In genomic region chr16:3044708-3045107, GRCh38 we compare ENCODE assay signal across 14 cellular contexts. TPM values are rescaled to one million over a fixed set of nuclear protein-coding genes. Genes with fewer than 3 reads are reported as not detected.
A peak's percentile ranks its signal among the peaks of the same experiment; 100 is the strongest.
DNase-seq lines count a peak whose midpoint lies in the region; ATAC-seq and TF ChIP-seq lines count a peak whose summit lies in the region.
"Had no signal": no experiment of that assay in that cellular context is flagged by ENCODE, and none has a peak within 500 bp of the region (broad histone marks: within the 10 kb centered on the region; RNA-seq: fewer than 3 reads in every experiment).

No MANE protein-coding gene starts in this region.

- peaks cover 60% of the 10 kb centered on the region for H3K27me3 Mint-ChIP-seq in CD4-positive, alpha-beta T cell
- peaks cover 14% of the 10 kb centered on the region for H3K27me3 Mint-ChIP-seq in activated naive CD8-positive, alpha-beta T cell
- peaks cover 13 to 44% (median 37%) of the 10 kb centered on the region in 5 donors for H3K27me3 Mint-ChIP-seq in naive thymus-derived CD4-positive, alpha-beta T cell

- POLR2A ChIA-PET in CD4-positive, alpha-beta T cell (lab: Charles Lee) = interaction anchor here (0.7 to 1.6 kb wide), 4 partner anchors 10 to 13 kb away, joined by 3 to 10 read pairs (median 4); no protein-coding TSS in a partner anchor
- POLR2A ChIA-PET in HCT116 (lab: Charles Lee) = no interaction called here
- POLR2A ChIA-PET in naive thymus-derived CD4-positive, alpha-beta T cell (lab: Charles Lee) = interaction anchor here (0.7 to 2.3 kb wide), 3 partner anchors 13 to 185 kb away, joined by 3 to 8 read pairs (median 3); no protein-coding TSS in a partner anchor

- no peaks in the 10 kb centered on the region for H4K20me1 ChIP-seq in HCT116 (ENCODE audit: insufficient read depth)

- TF ChIP-seq POLR2A in HCT116 (IDR thresholded peaks at IDR 0.05; ENCODE audit: borderline replicate concordance, extremely low read depth, insufficient read depth, insufficient read length) = no peak

- H3K4me1 ChIP-seq in HCT116 (ENCODE audit: control insufficient read depth in 1 of 2, insufficient read depth in 2 of 2, low read length in 2 of 2) = peaks cover 11 to 62% of the 10 kb centered on the region in 2 experiments
- H3K4me1 ChIP-seq in naive thymus-derived CD4-positive, alpha-beta T cell (ENCODE audit: control insufficient read depth in 2 of 2, insufficient read depth in 2 of 2, low read length in 2 of 2) = peaks cover 8 to 29% of the 10 kb centered on the region in 2 donors

- no peaks in the 10 kb centered on the region for H3K36me3 Mint-ChIP-seq in CD4-positive, alpha-beta T cell (ENCODE audit: low read depth)
- no peaks in the 10 kb centered on the region for H3K36me3 Mint-ChIP-seq in activated naive CD8-positive, alpha-beta T cell
- H3K36me3 Mint-ChIP-seq in naive thymus-derived CD4-positive, alpha-beta T cell = peaks cover 0 to 14% (median 0%) of the 10 kb centered on the region in 5 donors

- ATAC-seq in CD4-positive, alpha-beta T cell (ENCODE audit: poor library complexity) = no peak
- ATAC-seq in HCT116 (no peak), Right ventricle myocardium inferior (no peak), omental fat pad (ENCODE audit: low FRiP score) (no peak), HG03175 (IDR thresholded peaks at IDR 0.05; ENCODE audit: unreplicated experiment) (no peak)
- no peak for ATAC-seq in naive thymus-derived CD4-positive, alpha-beta T cell
- ATAC-seq: sciatic nerve had no signal

- TF ChIP-seq CTCF in CD4-positive, alpha-beta T cell (IDR thresholded peaks at IDR 0.05) = no peak
- no peak for TF ChIP-seq CTCF in HCT116 (IDR thresholded peaks at IDR 0.05 in 2 of 3, conservative IDR thresholded peaks at IDR 0.05 in 1 of 3; ENCODE audit: borderline replicate concordance in 1 of 3, insufficient read depth in 1 of 3, low read depth in 2 of 3, low read length in 2 of 3)
- TF ChIP-seq CTCF in omental fat pad (IDR thresholded peaks at IDR 0.05) = no peak

- no peaks in the 10 kb centered on the region for H3K9me3 ChIP-seq in CD4-positive, alpha-beta T cell (ENCODE audit: control insufficient read depth, low read length)
- H3K9me3 ChIP-seq in HCT116 (ENCODE audit: control insufficient read depth in 1 of 2, insufficient read depth in 1 of 2, low read depth in 1 of 2, low read length in 2 of 2) = no peaks in the 10 kb centered on the region
- H3K9me3 ChIP-seq in naive thymus-derived CD4-positive, alpha-beta T cell (ENCODE audit: control insufficient read depth in 2 of 3, low read length in 3 of 3) = no peaks in the 10 kb centered on the region
- H3K9me3 ChIP-seq: Peyer's patch, stomach had no signal

- RAD21 ChIA-PET in HCT116 (lab: Charles Lee; ENCODE audit: low non-redundant PET in 1 of 2, low total read pairs in 2 of 2, uncharacterized antibody in 2 of 2, unreplicated experiment in 2 of 2) = no interaction called here

- no peak for DNase-seq in CD4-positive, alpha-beta T cell
- DNase-seq in HCT116 (ENCODE audit: low read depth, low spot score) = no peak
- no peak for DNase-seq in naive thymus-derived CD4-positive, alpha-beta T cell
- no peak for DNase-seq in SHP77 treated with DMSO at 0.1 percent for 48 hours (lab: John Stamatoyannopoulos, UW)
- no peak for DNase-seq in Right ventricle myocardium inferior (ENCODE audit: missing footprints)
- DNase-seq in omental fat pad (ENCODE audit: low spot score) = no peak
- DNase-seq: caudate nucleus, NCI-H187, Peyer's patch, stomach had no signal

- intact Hi-C loops in CD4-positive, alpha-beta T cell (cut with DNase I, micrococcal nuclease) = no loop called here
- intact Hi-C loops in HCT116 (cut with micrococcal nuclease) (no loop called here), Right ventricle myocardium inferior (cut with DNase I) (no loop called here)
- intact Hi-C loops in naive thymus-derived CD4-positive, alpha-beta T cell (cut with micrococcal nuclease) = loop anchor here (1.0 to 2.0 kb wide), 2 partner anchors 13 to 14 kb away; no protein-coding TSS in a partner anchor

- no TSS peak for BruUV-seq in HCT116 (replicated peaks; lab: Mats Ljungman, UMichigan)

- no peak overlapping the region for H3K4me3 ChIP-seq in HCT116 (replicated peaks in 1 of 2; ENCODE audit: low read depth in 1 of 2, low read length in 2 of 2)
- H3K4me3 ChIP-seq in naive thymus-derived CD4-positive, alpha-beta T cell (ENCODE audit: low read length) = no peak overlapping the region

- H3K4me1 Mint-ChIP-seq in CD4-positive, alpha-beta T cell (ENCODE audit: low read depth) = peaks cover 23% of the 10 kb centered on the region
- peaks cover 17% of the 10 kb centered on the region for H3K4me1 Mint-ChIP-seq in activated naive CD8-positive, alpha-beta T cell (ENCODE audit: low read depth)
- peaks cover 16 to 28% (median 22%) of the 10 kb centered on the region in 7 donors for H3K4me1 Mint-ChIP-seq in naive thymus-derived CD4-positive, alpha-beta T cell

- peak overlapping the region; percentile 99 for H3K4me2 ChIP-seq in HCT116 (ENCODE audit: low read length)

- H3K9me2 ChIP-seq in HCT116 (ENCODE audit: insufficient read depth) = no peaks in the 10 kb centered on the region

- no peaks in the 10 kb centered on the region for H3K36me3 ChIP-seq in HCT116 (ENCODE audit: control insufficient read depth in 1 of 2, insufficient read depth in 2 of 2, low read length in 2 of 2)
- no peaks in the 10 kb centered on the region for H3K36me3 ChIP-seq in naive thymus-derived CD4-positive, alpha-beta T cell (ENCODE audit: control insufficient read depth in 2 of 3, insufficient read depth in 3 of 3, low read length in 3 of 3)
- H3K36me3 ChIP-seq: Peyer's patch, stomach had no signal

- H3K9me3 Mint-ChIP-seq in CD4-positive, alpha-beta T cell = no peaks in the 10 kb centered on the region
- H3K9me3 Mint-ChIP-seq in activated naive CD8-positive, alpha-beta T cell (ENCODE audit: low read depth) = no peaks in the 10 kb centered on the region
- peaks cover 0 to 2% (median 0%) of the 10 kb centered on the region in 11 donors for H3K9me3 Mint-ChIP-seq in naive thymus-derived CD4-positive, alpha-beta T cell

- H2AFZ ChIP-seq in HCT116 (ENCODE audit: low read depth, low read length, poor library complexity, severe bottlenecking) = no peak overlapping the region

- peaks cover 59% of the 10 kb centered on the region for H3K27me3 ChIP-seq in CD4-positive, alpha-beta T cell (ENCODE audit: control insufficient read depth, insufficient read depth, low read length)
- H3K27me3 ChIP-seq in HCT116 (ENCODE audit: insufficient read depth, low read length) = no peaks in the 10 kb centered on the region
- H3K27me3 ChIP-seq in naive thymus-derived CD4-positive, alpha-beta T cell (ENCODE audit: control insufficient read depth in 2 of 2, insufficient read depth in 2 of 2, low read length in 2 of 2) = peaks cover 0 to 36% of the 10 kb centered on the region in 2 donors

- no peak for TF ChIP-seq RAD21 in HCT116 (IDR thresholded peaks at IDR 0.05; ENCODE audit: low read depth)

- no peak overlapping the region for H3K27ac Mint-ChIP-seq in CD4-positive, alpha-beta T cell
- H3K27ac Mint-ChIP-seq in activated naive CD8-positive, alpha-beta T cell = no peak overlapping the region
- peak overlapping the region in 1 of 9 donors; percentile 75 for H3K27ac Mint-ChIP-seq in naive thymus-derived CD4-positive, alpha-beta T cell

- peak overlapping the region; percentile 82 for H3K4me3 Mint-ChIP-seq in CD4-positive, alpha-beta T cell
- H3K4me3 Mint-ChIP-seq in activated naive CD8-positive, alpha-beta T cell = peak overlapping the region; percentile 80
- peak overlapping the region; percentile 75 to 90 (median 78) for H3K4me3 Mint-ChIP-seq in naive thymus-derived CD4-positive, alpha-beta T cell

- no peaks in the 10 kb centered on the region for H3K79me2 ChIP-seq in HCT116 (ENCODE audit: insufficient read depth, low read length)

- H3K27ac ChIP-seq in CD4-positive, alpha-beta T cell (ENCODE audit: low read depth, low read length) = no peak overlapping the region
- H3K27ac ChIP-seq in HCT116 (ENCODE audit: low read depth, low read length) = no peak overlapping the region
- no peak overlapping the region for H3K27ac ChIP-seq in naive thymus-derived CD4-positive, alpha-beta T cell (ENCODE audit: low read depth, low read length)

- no peak overlapping the region for H3K9ac ChIP-seq in HCT116 (ENCODE audit: low read length)

- CTCF ChIA-PET in CD4-positive, alpha-beta T cell (lab: Charles Lee) = interaction anchor here (1.8 to 4.1 kb wide), 3 partner anchors 13 to 41 kb away, joined by 4 to 19 read pairs (median 8); no protein-coding TSS in a partner anchor
- CTCF ChIA-PET in HCT116 (lab: Charles Lee) = interaction anchor here (2.0 to 2.1 kb wide), 2 partner anchors 14 to 17 kb away, joined by 8 to 10 read pairs; no protein-coding TSS in a partner anchor
- CTCF ChIA-PET in naive thymus-derived CD4-positive, alpha-beta T cell (lab: Charles Lee) = interaction anchor here (1.1 to 1.7 kb wide), 3 partner anchors 13 to 84 kb away, joined by 3 to 5 read pairs (median 3); no protein-coding TSS in a partner anchor

RNA-seq across cellular contexts. Expression of gene MMP25, which starts 1.7 kb away (rescaled TPM):
- total RNA-seq in CD4-positive, alpha-beta T cell = under 1 TPM; 0.42 to 0.80 TPM
- total RNA-seq in HCT116 (2021; ENCODE audit: unreplicated experiment) (2.5 TPM), Right ventricle myocardium inferior (1.7 TPM), omental fat pad (10 to 100 TPM in 1 of 4 donors, 1 to 10 TPM in 3; 1.2 to 38.8 (median 2.2) TPM)
- polyA plus RNA-seq in HCT116 (2012) = 3.8 and 4.7 TPM in 2 replicates
- total RNA-seq in naive thymus-derived CD4-positive, alpha-beta T cell = 10 to 100 TPM in 2 of 5 experiments, 1 to 10 TPM in 1, under 1 TPM in 2; 0.73 to 64.4 (median 3.7) TPM
- polyA plus RNA-seq in naive thymus-derived CD4-positive, alpha-beta T cell = under 1 TPM; 0.64 to 0.93 TPM

RNA-seq across cellular contexts. Expression of gene BICDL2, which starts 8.0 kb away (rescaled TPM):
- total RNA-seq in CD4-positive, alpha-beta T cell = not detected
- total RNA-seq in HCT116 (2021; ENCODE audit: unreplicated experiment) (21.3 TPM), Right ventricle myocardium inferior (not detected), omental fat pad (under 1 TPM in 1 of 4 donors, not detected in 3; 0.47 TPM)
- 15.1 and 17.2 TPM in 2 replicates for polyA plus RNA-seq in HCT116 (2012)
- total RNA-seq in naive thymus-derived CD4-positive, alpha-beta T cell = 1 to 10 TPM in 1 of 5 experiments, not detected in 4; 1.0 TPM
- polyA plus RNA-seq in naive thymus-derived CD4-positive, alpha-beta T cell = not detected
- total RNA-seq: glomerular endothelial cell had no signal

RNA-seq across cellular contexts. Expression of gene IL32, which starts 20.7 kb away (rescaled TPM):
- 100 to 1,000 TPM; 378 to 383 TPM for total RNA-seq in CD4-positive, alpha-beta T cell
- total RNA-seq in HCT116 (2021; ENCODE audit: unreplicated experiment) = 13.7 TPM
- polyA plus RNA-seq in HCT116 (2012) = 8.7 and 9.9 TPM in 2 replicates
- 1,000 to 10,000 TPM in 1 of 5 experiments, 100 to 1,000 TPM in 4; 351 to 3,697 (median 587) TPM for total RNA-seq in naive thymus-derived CD4-positive, alpha-beta T cell
- polyA plus RNA-seq in naive thymus-derived CD4-positive, alpha-beta T cell = 1,000 to 10,000 TPM; 1,418 to 1,605 TPM
- total RNA-seq in Right ventricle myocardium inferior = 57.8 TPM
- 10 to 100 TPM; 16.5 to 73.0 (median 25.6) TPM for total RNA-seq in omental fat pad

RNA-seq across cellular contexts. Expression of gene THOC6, which starts 20.9 kb away (rescaled TPM):
- 10 to 100 TPM; 12.0 to 12.9 TPM for total RNA-seq in CD4-positive, alpha-beta T cell
- total RNA-seq in HCT116 (2021; ENCODE audit: unreplicated experiment) (62.9 TPM), Right ventricle myocardium inferior (12.9 TPM), omental fat pad (10 to 100 TPM; 15.7 to 33.9 (median 26.7) TPM)
- 74.8 and 76.8 TPM in 2 replicates for polyA plus RNA-seq in HCT116 (2012)
- 10 to 100 TPM; 25.3 to 55.5 (median 26.0) TPM for total RNA-seq in naive thymus-derived CD4-positive, alpha-beta T cell
- 10 to 100 TPM; 46.3 to 60.6 TPM for polyA plus RNA-seq in naive thymus-derived CD4-positive, alpha-beta T cell

RNA-seq across cellular contexts. Expression of gene HCFC1R1, which starts 21.0 kb away (rescaled TPM):
- 10 to 100 TPM in 1 of 2 experiments, 1 to 10 TPM in 1; 8.9 to 11.0 TPM for total RNA-seq in CD4-positive, alpha-beta T cell
- 60.0 TPM for total RNA-seq in HCT116 (2021; ENCODE audit: unreplicated experiment)
- 102 and 110 TPM in 2 replicates for polyA plus RNA-seq in HCT116 (2012)
- total RNA-seq in naive thymus-derived CD4-positive, alpha-beta T cell = 10 to 100 TPM; 11.5 to 29.6 (median 14.9) TPM
- 10 to 100 TPM; 12.0 to 24.6 TPM for polyA plus RNA-seq in naive thymus-derived CD4-positive, alpha-beta T cell
- 68.6 TPM for total RNA-seq in Right ventricle myocardium inferior
- 10 to 100 TPM in 3 of 4 donors, 1 to 10 TPM in 1; 8.5 to 20.6 (median 13.1) TPM for total RNA-seq in omental fat pad

Comparison
In these comparisons a context has a peak if more than half of its experiments do, and no peak if none do; other contexts are left out.
1. RNA of gene BICDL2, which starts 8.0 kb away (total RNA-seq): 21.3 TPM in HCT116 (single experiment); 0.47 TPM in omental fat pad, 1.0 TPM in naive thymus-derived CD4-positive, alpha-beta T cell, not detected in CD4-positive, alpha-beta T cell and not detected in Right ventricle myocardium inferior (single experiment); every median in the first group is over 10 times any median in the second.
2. intact Hi-C loops: an anchor here in naive thymus-derived CD4-positive, alpha-beta T cell (1.0 to 2.0 kb wide); none called in CD4-positive, alpha-beta T cell, HCT116 and Right ventricle myocardium inferior.
3. Peak in every context shown above with its lines, with median percentiles within 50 percentile points of each other: H3K4me3 Mint-ChIP-seq.